ENCODE assay signal across 1 cellular context in the genomic region with DNA sequence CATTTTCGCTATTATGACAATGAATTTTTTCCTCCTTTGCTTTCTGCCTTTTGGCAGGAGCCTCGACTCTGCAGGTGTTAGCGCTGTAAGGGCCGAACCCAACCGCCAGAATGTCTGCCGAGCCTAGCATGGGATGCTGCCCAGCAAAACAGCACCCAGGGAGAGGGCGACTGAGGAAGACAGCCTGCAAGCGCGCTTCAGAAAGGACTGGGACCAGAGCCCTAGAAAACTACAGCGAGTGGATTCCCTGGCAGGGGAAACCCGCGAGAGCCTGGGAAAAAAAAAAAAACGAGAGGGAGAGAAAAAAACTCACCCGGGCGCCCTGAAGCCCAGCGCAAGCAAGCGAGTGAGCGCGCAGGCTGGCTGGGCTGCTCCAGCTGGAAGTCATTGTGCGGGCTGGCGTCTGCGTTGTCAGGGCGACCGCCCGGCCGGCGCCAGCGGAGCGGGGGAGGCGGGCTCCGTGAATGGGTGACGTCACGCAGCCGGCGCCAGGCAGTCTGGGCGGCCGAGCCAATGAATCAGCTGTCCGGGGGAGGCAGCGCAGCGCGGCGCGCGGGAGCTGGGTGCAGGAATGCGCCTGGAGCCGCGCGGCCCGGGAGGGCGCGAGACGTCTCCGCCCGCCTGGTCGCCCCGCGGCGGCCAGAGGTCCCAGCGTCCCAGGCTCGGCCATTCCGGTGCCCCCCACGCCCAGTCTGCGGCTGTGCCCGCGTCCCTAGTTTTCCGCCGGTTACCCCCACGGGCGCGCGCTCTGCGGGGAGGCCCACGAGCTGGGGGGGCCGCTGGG.
TF ChIP-seq lines count a peak whose summit lies in the region.

No MANE protein-coding gene starts in this region.

TF ChIP-seq in HepG2, 621 proteins besides CTCF, POLR2A, EP300 and RAD21 (continued from another document and continues in another):
- TF ChIP-seq SSRP1 (CRISPR knock-in tag; IDR thresholded peaks at IDR 0.05) (no peak), ZFP62 (CRISPR knock-in tag; IDR thresholded peaks at IDR 0.05) (no peak), SRSF4 (IDR thresholded peaks at IDR 0.05; ENCODE audit: low read depth, low read length, poor library complexity, severe bottlenecking) (no peak), SCMH1 (CRISPR knock-in tag; IDR thresholded peaks at IDR 0.05; ENCODE audit: borderline replicate concordance) (no peak), ZNF343 (CRISPR knock-in tag; IDR thresholded peaks at IDR 0.05) (no peak), TBX3 (IDR thresholded peaks at IDR 0.05; ENCODE audit: borderline replicate concordance) (no peak), ZFP1 (CRISPR knock-in tag; IDR thresholded peaks at IDR 0.05) (no peak), IRX3 (CRISPR knock-in tag; IDR thresholded peaks at IDR 0.05; ENCODE audit: borderline replicate concordance, low read depth) (no peak), BRCA1 (CRISPR knock-in tag; IDR thresholded peaks at IDR 0.05) (0 out of 2 replicates have a peak, but pooled peaks have one; percentile 42), PAF1 (CRISPR knock-in tag; IDR thresholded peaks at IDR 0.05) (no peak), PLRG1 (conservative IDR thresholded peaks at IDR 0.05) (no peak), GABPB1 (CRISPR knock-in tag; IDR thresholded peaks at IDR 0.05) (peak; percentile 79), AKAP8 (CRISPR knock-in tag; IDR thresholded peaks at IDR 0.05) (no peak), HCFC1 (IDR thresholded peaks at IDR 0.05; ENCODE audit: low read depth, low read length) (peak; percentile 23; the same call in 1 of the 2 replicates), SP2 (CRISPR knock-in tag; IDR thresholded peaks at IDR 0.05) (peak; percentile 51), PBX3 (CRISPR knock-in tag; IDR thresholded peaks at IDR 0.05; ENCODE audit: borderline replicate concordance) (no peak; the same call in 1 of the 2 replicates), NFE2L1 (CRISPR knock-in tag; IDR thresholded peaks at IDR 0.05; ENCODE audit: borderline replicate concordance) (no peak), SMYD3 (CRISPR knock-in tag; IDR thresholded peaks at IDR 0.05) (0 out of 2 replicates have a peak, but pooled peaks have one; percentile 30), MTA3 (CRISPR knock-in tag; IDR thresholded peaks at IDR 0.05) (no peak), ZNF501 (CRISPR knock-in tag; IDR thresholded peaks at IDR 0.05) (peak; percentile 93), ZNF143 (CRISPR knock-in tag; IDR thresholded peaks at IDR 0.05) (peak; percentile 67), NONO (IDR thresholded peaks at IDR 0.05) (no peak), NONO (CRISPR knock-in tag; conservative IDR thresholded peaks at IDR 0.05) (peak; percentile 93), SMARCE1 (IDR thresholded peaks at IDR 0.05; ENCODE audit: borderline replicate concordance) (no peak), POLR2AphosphoS5 (IDR thresholded peaks at IDR 0.05; ENCODE audit: low read depth, low read length) (peak; percentile 54; the same call in 1 of the 2 replicates), ZSCAN20 (CRISPR knock-in tag; IDR thresholded peaks at IDR 0.05; ENCODE audit: borderline replicate concordance) (peak; percentile 95), HMG20A (CRISPR knock-in tag; IDR thresholded peaks at IDR 0.05; ENCODE audit: borderline replicate concordance) (peak; percentile 10), TRIM22 (IDR thresholded peaks at IDR 0.05) (no peak), ZNF264 (CRISPR knock-in tag; IDR thresholded peaks at IDR 0.05) (peak; percentile 76; the same call in 1 of the 2 replicates), HOXA5 (CRISPR knock-in tag; IDR thresholded peaks at IDR 0.05) (peak; percentile 87), ZNF121 (CRISPR knock-in tag; IDR thresholded peaks at IDR 0.05) (no peak; the same call in 1 of the 2 replicates), ZNF660 (CRISPR knock-in tag; IDR thresholded peaks at IDR 0.05; ENCODE audit: borderline replicate concordance, low read depth) (no peak), ZKSCAN8 (CRISPR knock-in tag; IDR thresholded peaks at IDR 0.05; ENCODE audit: borderline replicate concordance) (peak; percentile 42; the same call in 1 of the 2 replicates), RFXAP (CRISPR knock-in tag; IDR thresholded peaks at IDR 0.05; ENCODE audit: borderline replicate concordance) (peak; percentile 94), ZNF232 (CRISPR knock-in tag; IDR thresholded peaks at IDR 0.05; ENCODE audit: borderline replicate concordance) (peak; percentile 87; the same call in 1 of the 2 replicates), CHCHD3 (CRISPR knock-in tag; IDR thresholded peaks at IDR 0.05) (no peak), ZXDC (CRISPR knock-in tag; IDR thresholded peaks at IDR 0.05) (peak; percentile 95), PHF20 (CRISPR knock-in tag; IDR thresholded peaks at IDR 0.05) (no peak), ELF3 (CRISPR knock-in tag; IDR thresholded peaks at IDR 0.05) (peak; percentile 15; the same call in 1 of the 2 replicates), NFRKB (IDR thresholded peaks at IDR 0.05) (no peak), KLF16 (CRISPR knock-in tag; IDR thresholded peaks at IDR 0.05) (no peak; a peak in 1 of 4 replicates), ZNF337 (CRISPR knock-in tag; IDR thresholded peaks at IDR 0.05; ENCODE audit: borderline replicate concordance, low read depth) (no peak), ZNF7 (CRISPR knock-in tag; IDR thresholded peaks at IDR 0.05) (no peak)
- TF ChIP-seq, protein P1, sequence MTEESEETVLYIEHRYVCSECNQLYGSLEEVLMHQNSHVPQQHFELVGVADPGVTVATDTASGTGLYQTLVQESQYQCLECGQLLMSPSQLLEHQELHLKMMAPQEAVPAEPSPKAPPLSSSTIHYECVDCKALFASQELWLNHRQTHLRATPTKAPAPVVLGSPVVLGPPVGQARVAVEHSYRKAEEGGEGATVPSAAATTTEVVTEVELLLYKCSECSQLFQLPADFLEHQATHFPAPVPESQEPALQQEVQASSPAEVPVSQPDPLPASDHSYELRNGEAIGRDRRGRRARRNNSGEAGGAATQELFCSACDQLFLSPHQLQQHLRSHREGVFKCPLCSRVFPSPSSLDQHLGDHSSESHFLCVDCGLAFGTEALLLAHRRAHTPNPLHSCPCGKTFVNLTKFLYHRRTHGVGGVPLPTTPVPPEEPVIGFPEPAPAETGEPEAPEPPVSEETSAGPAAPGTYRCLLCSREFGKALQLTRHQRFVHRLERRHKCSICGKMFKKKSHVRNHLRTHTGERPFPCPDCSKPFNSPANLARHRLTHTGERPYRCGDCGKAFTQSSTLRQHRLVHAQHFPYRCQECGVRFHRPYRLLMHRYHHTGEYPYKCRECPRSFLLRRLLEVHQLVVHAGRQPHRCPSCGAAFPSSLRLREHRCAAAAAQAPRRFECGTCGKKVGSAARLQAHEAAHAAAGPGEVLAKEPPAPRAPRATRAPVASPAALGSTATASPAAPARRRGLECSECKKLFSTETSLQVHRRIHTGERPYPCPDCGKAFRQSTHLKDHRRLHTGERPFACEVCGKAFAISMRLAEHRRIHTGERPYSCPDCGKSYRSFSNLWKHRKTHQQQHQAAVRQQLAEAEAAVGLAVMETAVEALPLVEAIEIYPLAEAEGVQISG (CRISPR knock-in tag; IDR thresholded peaks at IDR 0.05), result peak; percentile 91
- TF ChIP-seq, protein P2, sequence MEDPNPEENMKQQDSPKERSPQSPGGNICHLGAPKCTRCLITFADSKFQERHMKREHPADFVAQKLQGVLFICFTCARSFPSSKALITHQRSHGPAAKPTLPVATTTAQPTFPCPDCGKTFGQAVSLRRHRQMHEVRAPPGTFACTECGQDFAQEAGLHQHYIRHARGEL (CRISPR knock-in tag; IDR thresholded peaks at IDR 0.05), result no peak
- TF ChIP-seq, protein P3, sequence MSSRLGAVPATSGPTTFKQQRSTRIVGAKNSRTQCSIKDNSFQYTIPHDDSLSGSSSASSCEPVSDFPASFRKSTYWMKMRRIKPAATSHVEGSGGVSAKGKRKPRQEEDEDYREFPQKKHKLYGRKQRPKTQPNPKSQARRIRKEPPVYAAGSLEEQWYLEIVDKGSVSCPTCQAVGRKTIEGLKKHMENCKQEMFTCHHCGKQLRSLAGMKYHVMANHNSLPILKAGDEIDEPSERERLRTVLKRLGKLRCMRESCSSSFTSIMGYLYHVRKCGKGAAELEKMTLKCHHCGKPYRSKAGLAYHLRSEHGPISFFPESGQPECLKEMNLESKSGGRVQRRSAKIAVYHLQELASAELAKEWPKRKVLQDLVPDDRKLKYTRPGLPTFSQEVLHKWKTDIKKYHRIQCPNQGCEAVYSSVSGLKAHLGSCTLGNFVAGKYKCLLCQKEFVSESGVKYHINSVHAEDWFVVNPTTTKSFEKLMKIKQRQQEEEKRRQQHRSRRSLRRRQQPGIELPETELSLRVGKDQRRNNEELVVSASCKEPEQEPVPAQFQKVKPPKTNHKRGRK (CRISPR knock-in tag; IDR thresholded peaks at IDR 0.05), result no peak
- TF ChIP-seq, protein P4, sequence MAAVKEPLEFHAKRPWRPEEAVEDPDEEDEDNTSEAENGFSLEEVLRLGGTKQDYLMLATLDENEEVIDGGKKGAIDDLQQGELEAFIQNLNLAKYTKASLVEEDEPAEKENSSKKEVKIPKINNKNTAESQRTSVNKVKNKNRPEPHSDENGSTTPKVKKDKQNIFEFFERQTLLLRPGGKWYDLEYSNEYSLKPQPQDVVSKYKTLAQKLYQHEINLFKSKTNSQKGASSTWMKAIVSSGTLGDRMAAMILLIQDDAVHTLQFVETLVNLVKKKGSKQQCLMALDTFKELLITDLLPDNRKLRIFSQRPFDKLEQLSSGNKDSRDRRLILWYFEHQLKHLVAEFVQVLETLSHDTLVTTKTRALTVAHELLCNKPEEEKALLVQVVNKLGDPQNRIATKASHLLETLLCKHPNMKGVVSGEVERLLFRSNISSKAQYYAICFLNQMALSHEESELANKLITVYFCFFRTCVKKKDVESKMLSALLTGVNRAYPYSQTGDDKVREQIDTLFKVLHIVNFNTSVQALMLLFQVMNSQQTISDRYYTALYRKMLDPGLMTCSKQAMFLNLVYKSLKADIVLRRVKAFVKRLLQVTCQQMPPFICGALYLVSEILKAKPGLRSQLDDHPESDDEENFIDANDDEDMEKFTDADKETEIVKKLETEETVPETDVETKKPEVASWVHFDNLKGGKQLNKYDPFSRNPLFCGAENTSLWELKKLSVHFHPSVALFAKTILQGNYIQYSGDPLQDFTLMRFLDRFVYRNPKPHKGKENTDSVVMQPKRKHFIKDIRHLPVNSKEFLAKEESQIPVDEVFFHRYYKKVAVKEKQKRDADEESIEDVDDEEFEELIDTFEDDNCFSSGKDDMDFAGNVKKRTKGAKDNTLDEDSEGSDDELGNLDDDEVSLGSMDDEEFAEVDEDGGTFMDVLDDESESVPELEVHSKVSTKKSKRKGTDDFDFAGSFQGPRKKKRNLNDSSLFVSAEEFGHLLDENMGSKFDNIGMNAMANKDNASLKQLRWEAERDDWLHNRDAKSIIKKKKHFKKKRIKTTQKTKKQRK (IDR thresholded peaks at IDR 0.05; ENCODE audit: low read length), result no peak
- TF ChIP-seq, protein P5, sequence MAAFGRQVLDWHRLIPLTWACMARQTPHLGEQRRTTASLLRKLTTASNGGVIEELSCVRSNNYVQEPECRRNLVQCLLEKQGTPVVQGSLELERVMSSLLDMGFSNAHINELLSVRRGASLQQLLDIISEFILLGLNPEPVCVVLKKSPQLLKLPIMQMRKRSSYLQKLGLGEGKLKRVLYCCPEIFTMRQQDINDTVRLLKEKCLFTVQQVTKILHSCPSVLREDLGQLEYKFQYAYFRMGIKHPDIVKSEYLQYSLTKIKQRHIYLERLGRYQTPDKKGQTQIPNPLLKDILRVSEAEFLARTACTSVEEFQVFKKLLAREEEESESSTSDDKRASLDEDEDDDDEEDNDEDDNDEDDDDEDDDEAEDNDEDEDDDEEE (CRISPR knock-in tag; IDR thresholded peaks at IDR 0.05), result peak; percentile 97
